In the genomic region with DNA sequence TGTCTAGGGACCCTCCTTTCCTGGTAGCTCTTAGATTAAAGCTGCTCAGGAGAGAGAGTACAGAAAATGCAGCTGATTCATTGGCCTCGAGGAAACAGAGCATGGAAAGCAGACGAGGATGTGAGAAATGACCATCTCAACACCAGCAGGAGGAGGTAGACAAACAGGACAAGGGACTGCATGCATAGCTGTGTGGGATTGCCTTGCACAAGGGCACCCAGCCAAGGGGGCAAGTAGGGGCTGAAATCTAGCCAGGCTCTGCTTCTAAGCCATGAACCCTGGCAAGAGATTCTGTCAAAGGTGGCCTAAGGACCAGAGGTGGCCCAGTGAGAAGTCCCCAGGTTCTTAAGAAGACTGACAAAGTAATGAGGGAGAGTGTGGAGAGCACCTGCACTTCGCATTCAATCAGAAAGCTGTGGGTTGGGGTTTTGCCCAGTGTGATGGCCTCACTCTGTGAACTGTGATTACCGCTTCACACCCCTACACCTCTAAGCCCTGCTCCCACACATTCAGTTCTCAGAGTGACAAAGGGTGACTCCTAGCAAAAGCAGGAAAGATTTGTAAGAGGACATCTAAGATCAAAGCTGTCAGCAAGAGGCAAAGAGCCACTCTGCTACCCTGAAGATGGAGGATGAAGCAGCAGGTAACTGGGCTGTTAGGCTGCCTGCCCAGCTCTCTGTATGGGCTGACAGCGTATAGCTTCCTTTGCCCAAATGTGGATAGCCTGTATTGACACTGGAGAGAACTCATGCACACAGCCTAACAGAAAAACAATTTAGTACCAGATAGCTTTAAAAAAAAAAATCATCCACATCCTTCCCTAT, we compare ENCODE assay signal across 12 cellular contexts.
DNase-seq lines count a peak whose midpoint lies in the region; ATAC-seq, FAIRE-seq and TF ChIP-seq lines count a peak whose summit lies in the region.
"Had no signal": no experiment of that assay in that cellular context is flagged by ENCODE, and none has a peak within 500 bp of the region (broad histone marks: within the 10 kb centered on the region; RNA-seq: fewer than 3 reads in every experiment).

No MANE protein-coding gene starts in this region.

- H3K36me3 Mint-ChIP-seq in activated naive CD8-positive, alpha-beta T cell = peaks cover 2% of the 10 kb centered on the region
- no peaks in the 10 kb centered on the region for H3K36me3 Mint-ChIP-seq in naive thymus-derived CD8-positive, alpha-beta T cell
- no peaks in the 10 kb centered on the region for H3K36me3 Mint-ChIP-seq in HFFc6 (ENCODE audit: low read depth)

- 71 to 82% methylated on average over 5 of the region's 5 CpGs for WGBS in pancreas, 2 donors

- H2AFZ ChIP-seq in OCI-LY7 (ENCODE audit: low read length) = no peak overlapping the region

- FAIRE-seq in pancreas (lab: Jason Lieb, UNC) = no peak
- FAIRE-seq: H54, K562 had no signal

- H3K36me3 ChIP-seq in OCI-LY7 (ENCODE audit: insufficient read depth, low read length) = no peaks in the 10 kb centered on the region
- no peaks in the 10 kb centered on the region for H3K36me3 ChIP-seq in pancreas
- H3K36me3 ChIP-seq: left lung had no signal

- H3K4me3 ChIP-seq in OCI-LY7 (ENCODE audit: low read depth, low read length, poor library complexity, severe bottlenecking) (no peak overlapping the region), pancreas (no peak overlapping the region)
- H3K4me3 ChIP-seq: K562, left lung had no signal

- H3K27me3 Mint-ChIP-seq in activated naive CD8-positive, alpha-beta T cell = no peaks in the 10 kb centered on the region
- H3K27me3 Mint-ChIP-seq in naive thymus-derived CD8-positive, alpha-beta T cell = peaks cover 0 to 11% (median 0%) of the 10 kb centered on the region in 5 donors
- H3K27me3 Mint-ChIP-seq in HFFc6 (ENCODE audit: insufficient read depth) = peaks cover 23% of the 10 kb centered on the region

- no peak overlapping the region for H3K4me2 ChIP-seq in OCI-LY7 (ENCODE audit: low read length)

- no peaks in the 10 kb centered on the region for H3K9me3 Mint-ChIP-seq in activated naive CD8-positive, alpha-beta T cell (ENCODE audit: low read depth)
- no peaks in the 10 kb centered on the region for H3K9me3 Mint-ChIP-seq in naive thymus-derived CD8-positive, alpha-beta T cell
- no peaks in the 10 kb centered on the region for H3K9me3 Mint-ChIP-seq in HFFc6

- no peaks in the 10 kb centered on the region for H3K79me2 ChIP-seq in OCI-LY7 (ENCODE audit: insufficient read depth, low read depth, low read length)

- POLR2A ChIA-PET in naive thymus-derived CD8-positive, alpha-beta T cell (lab: Charles Lee) = no interaction called here
- POLR2A ChIA-PET in OCI-LY7 (lab: Charles Lee) = interaction anchor here (0.7 to 1.3 kb wide), 3 partner anchors 14 to 367 kb away, joined by 3 read pairs; no protein-coding TSS in a partner anchor

- no peaks in the 10 kb centered on the region for H3K9me3 ChIP-seq in OCI-LY7 (ENCODE audit: low read length)
- no peaks in the 10 kb centered on the region for H3K9me3 ChIP-seq in pancreas
- H3K9me3 ChIP-seq: left lung had no signal

- no peaks in the 10 kb centered on the region for H3K27me3 ChIP-seq in pancreas
- H3K27me3 ChIP-seq: left lung had no signal

- H3K4me1 Mint-ChIP-seq in activated naive CD8-positive, alpha-beta T cell (ENCODE audit: low read depth) = peaks cover 12% of the 10 kb centered on the region
- H3K4me1 Mint-ChIP-seq in naive thymus-derived CD8-positive, alpha-beta T cell = peaks cover 3 to 16% (median 8%) of the 10 kb centered on the region in 4 donors
- peaks cover 10% of the 10 kb centered on the region for H3K4me1 Mint-ChIP-seq in HFFc6 (ENCODE audit: low read depth)

- no peaks in the 10 kb centered on the region for H4K20me1 ChIP-seq in OCI-LY7 (ENCODE audit: insufficient read depth, low read length)

- DNase-seq in stimulated activated naive CD4-positive, alpha-beta T cell treated with Interleukin-2 at 50 U/mL for 16 hours (lab: John Stamatoyannopoulos, UW) = peak; percentile 34
- DNase-seq in stimulated activated naive CD4-positive, alpha-beta T cell (lab: John Stamatoyannopoulos, UW) = no peak
- DNase-seq in naive thymus-derived CD8-positive, alpha-beta T cell = no peak
- no peak for DNase-seq in HFFc6
- DNase-seq in OCI-LY7 (ENCODE audit: low spot score) = no peak
- DNase-seq in pancreas = no peak
- DNase-seq: left lung, NCI-H226 had no signal

- H3K4me1 ChIP-seq in OCI-LY7 (ENCODE audit: insufficient read depth, low read length, poor library complexity, severe bottlenecking) (no peaks in the 10 kb centered on the region), pancreas (no peaks in the 10 kb centered on the region)
- H3K4me1 ChIP-seq: left lung had no signal

- H3K27ac ChIP-seq in OCI-LY7 (ENCODE audit: low read depth, low read length, poor library complexity, severe bottlenecking) (no peak overlapping the region), pancreas (no peak overlapping the region)
- H3K27ac ChIP-seq: left lung had no signal

- peak overlapping the region; percentile 83 for H3K27ac Mint-ChIP-seq in activated naive CD8-positive, alpha-beta T cell
- no peak overlapping the region for H3K27ac Mint-ChIP-seq in naive thymus-derived CD8-positive, alpha-beta T cell
- H3K27ac Mint-ChIP-seq in HFFc6 = no peak overlapping the region

- intact Hi-C loops in OCI-LY7 (cut with micrococcal nuclease; ENCODE audit: unreplicated experiment) (no loop called here), pancreas (cut with DNase I) (no loop called here)

- BruUV-seq in OCI-LY7 (replicated peaks; lab: Mats Ljungman, UMichigan) = no TSS peak

- no peak for TF ChIP-seq CTCF in HFFc6 (IDR thresholded peaks at IDR 0.05)
- no peak for TF ChIP-seq CTCF in OCI-LY7 (conservative IDR thresholded peaks at IDR 0.05; ENCODE audit: low read length)
- no peak for TF ChIP-seq CTCF in pancreas (IDR thresholded peaks at IDR 0.05)

- H3K9me2 ChIP-seq in OCI-LY7 (ENCODE audit: insufficient read depth, low read length) = no peaks in the 10 kb centered on the region

- CTCF ChIA-PET in OCI-LY7 (lab: Charles Lee; ENCODE audit: unreplicated experiment) = interaction anchor here (1.1 kb wide), 1 partner anchor 22 kb away, joined by 3 read pairs; no protein-coding TSS in a partner anchor

- peak overlapping the region; percentile 51 for H3K4me3 Mint-ChIP-seq in activated naive CD8-positive, alpha-beta T cell
- H3K4me3 Mint-ChIP-seq in naive thymus-derived CD8-positive, alpha-beta T cell = no peak overlapping the region
- H3K4me3 Mint-ChIP-seq in HFFc6 = no peak overlapping the region

- peak; percentile 81 for ATAC-seq in HG02884 (IDR thresholded peaks at IDR 0.05; ENCODE audit: unreplicated experiment)
- no peak for ATAC-seq in naive thymus-derived CD8-positive, alpha-beta T cell
- ATAC-seq in pancreas = no peak
- ATAC-seq: K562, left lung had no signal
